Comparison of ENCODE assay signal across 8 cellular contexts in genomic region chr18:45839415-45840395, GRCh38. TPM values are rescaled to one million over a fixed set of nuclear protein-coding genes. Genes with fewer than 3 reads are reported as not detected.
DNase-seq lines count a peak whose midpoint lies in the region; ATAC-seq and TF ChIP-seq lines count a peak whose summit lies in the region.

No MANE protein-coding gene starts in this region.

- 63% methylated on average over 9 of the region's 13 CpGs for WGBS in esophagus muscularis mucosa

- no peak overlapping the region for H3K4me3 ChIP-seq in esophagus muscularis mucosa

- ATAC-seq in SK-N-SH treated with all-trans-retinoic acid at 6 μM for 48 hours = peak; percentile 89
- no peak for ATAC-seq in HG03378 (IDR thresholded peaks at IDR 0.05; ENCODE audit: unreplicated experiment)

- H3K27me3 ChIP-seq in esophagus muscularis mucosa = peaks cover 0 to 69% (median 23%) of the 10 kb centered on the region in 4 donors

- peaks cover 18 to 26% (median 23%) of the 10 kb centered on the region in 4 donors for H3K4me1 ChIP-seq in esophagus muscularis mucosa

- no peak for TF ChIP-seq EP300 in esophagus muscularis mucosa (IDR thresholded peaks at IDR 0.05)

- no peak overlapping the region for H3K27ac ChIP-seq in esophagus muscularis mucosa (replicated peaks in 1 of 4)

- peak; percentile 31 for DNase-seq in SIG-M5 treated with dmso at 0.1 percent for 504 hours (lab: John Stamatoyannopoulos, UW; ENCODE audit: unreplicated experiment)
- DNase-seq in SIG-M5 (lab: John Stamatoyannopoulos, UW) = no peak
- DNase-seq in HPDE6-E6E7 (ENCODE audit: extremely low spot score) = peak; percentile 53
- DNase-seq in esophagus muscularis mucosa (ENCODE audit: extremely low spot score) = no peak
- peak; percentile 65 for DNase-seq in non-pigmented ciliary epithelial cell (ENCODE audit: low read depth)
- DNase-seq in HK-2 (ENCODE audit: unreplicated experiment) = no peak

- no peaks in the 10 kb centered on the region for H3K9me3 ChIP-seq in esophagus muscularis mucosa

- intact Hi-C loops in esophagus muscularis mucosa (cut with DNase I) = no loop called here

- TF ChIP-seq CTCF in esophagus muscularis mucosa (IDR thresholded peaks at IDR 0.05) = peak; percentile 14 to 42 (median 24)

- H3K36me3 ChIP-seq in esophagus muscularis mucosa = no peaks in the 10 kb centered on the region

- TF ChIP-seq POLR2A in esophagus muscularis mucosa (IDR thresholded peaks at IDR 0.05; ENCODE audit: low read depth) = no peak

TF ChIP-seq in SK-N-SH treated with all-trans-retinoic acid at 6 μM for 48 hours, 23 proteins besides CTCF, POLR2A, EP300 and RAD21:
- TF ChIP-seq TOX (CRISPR knock-in tag; IDR thresholded peaks at IDR 0.05; ENCODE audit: borderline replicate concordance) = no peak
- no peak for TF ChIP-seq CSDC2 (CRISPR knock-in tag; IDR thresholded peaks at IDR 0.05)
- TF ChIP-seq CREB5 (CRISPR knock-in tag; IDR thresholded peaks at IDR 0.05; ENCODE audit: low read depth) = no peak
- TF ChIP-seq SNAI2 (CRISPR knock-in tag; IDR thresholded peaks at IDR 0.05) = no peak
- TF ChIP-seq TSHZ2 (CRISPR knock-in tag; IDR thresholded peaks at IDR 0.05) = no peak
- TF ChIP-seq ZC3H10 (CRISPR knock-in tag; IDR thresholded peaks at IDR 0.05) = no peak
- no peak for TF ChIP-seq GLIS3 (CRISPR knock-in tag; IDR thresholded peaks at IDR 0.05)
TF ChIP-seq in SK-N-SH treated with all-trans-retinoic acid at 6 μM for 48 hours: peak in this region for 0.

RNA-seq across cellular contexts. Expression of gene SIGLEC15, which starts 14.2 kb away (rescaled TPM):
- under 1 TPM in 1 of 4 donors, not detected in 3; 0.17 TPM for total RNA-seq in esophagus muscularis mucosa

Comparison
In these comparisons a context has a peak if more than half of its experiments do, and no peak if none do; other contexts are left out.
1. DNase-seq: peak in SIG-M5 treated with dmso at 0.1 percent for 504 hours (single experiment), HPDE6-E6E7 (single experiment) and non-pigmented ciliary epithelial cell (single experiment); none in SIG-M5 (single experiment), esophagus muscularis mucosa (single experiment) and HK-2 (single experiment).